In the genomic region with DNA sequence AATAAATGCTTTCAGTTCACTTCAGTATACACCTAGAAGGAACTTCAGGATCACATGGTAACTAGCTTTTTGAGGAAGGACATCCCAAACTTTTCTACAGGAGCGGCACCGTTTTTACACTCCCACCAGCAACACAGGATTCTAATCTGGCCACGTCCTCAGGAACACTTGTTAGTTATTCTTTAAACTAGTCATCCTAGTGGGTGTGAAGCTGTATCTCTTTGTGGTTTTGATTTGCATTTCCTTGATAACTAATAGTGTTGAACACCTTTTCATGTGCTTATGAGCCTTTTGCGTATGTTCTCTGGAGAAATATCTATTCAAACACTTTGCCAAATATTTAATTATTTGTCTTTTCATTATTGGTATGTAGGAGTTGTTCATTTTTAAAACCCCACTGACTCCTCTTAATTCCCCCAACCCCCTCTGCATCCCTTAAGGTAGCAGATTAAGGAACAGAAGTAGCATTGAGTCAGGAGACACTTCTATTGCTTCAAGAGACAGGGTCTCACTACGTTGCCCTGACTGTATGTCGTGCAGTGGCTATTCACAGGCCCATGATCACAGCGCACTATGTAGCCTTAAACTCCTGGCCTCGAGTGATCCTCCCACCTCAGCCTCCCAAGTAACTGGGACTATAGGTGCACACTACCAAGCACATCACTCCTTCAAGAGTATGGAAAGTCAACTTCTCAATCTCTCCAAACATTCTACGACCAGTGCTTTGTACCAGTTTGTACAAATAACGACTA, we compare ENCODE assay signal across 13 cellular contexts. TPM values are rescaled to one million over a fixed set of nuclear protein-coding genes. Genes with fewer than 3 reads are reported as not detected.
A peak's percentile ranks its signal among the peaks of the same experiment; 100 is the strongest.
DNase-seq lines count a peak whose midpoint lies in the region; ATAC-seq and TF ChIP-seq lines count a peak whose summit lies in the region.
"Had no signal": no experiment of that assay in that cellular context is flagged by ENCODE, and none has a peak within 500 bp of the region (broad histone marks: within the 10 kb centered on the region; RNA-seq: fewer than 3 reads in every experiment).

No MANE protein-coding gene starts in this region.

- WGBS in hepatocyte (ENCODE audit: low lambda C conversion rate, missing lambda C conversion rate): 83% methylated on average over 10 of the region's 10 CpGs
- WGBS in tibial nerve, 2 donors: 63 to 71% methylated on average over 10 of the region's 10 CpGs

- peaks cover 100% of the 10 kb centered on the region for H3K79me2 ChIP-seq in hepatocyte

- in situ Hi-C loops in Panc1 (cut with HindIII; ENCODE audit: low pct_unique_long_range_greater_than_20kb, low sequenced_read_pairs): no loop called here

- H3K9me3 Mint-ChIP-seq in T-helper 1 cell treated with Interleukin-12 subunit alpha and Interleukin-12 subunit beta and Interleukin-4 antibody, amounts not matched to agents 30 μg/mL and 1 μg/mL, for 36 hours: no peaks in the 10 kb centered on the region
- H3K9me3 Mint-ChIP-seq in stimulated activated naive B cell treated with anti-CD40 and anti-IgM and Interleukin-4, amounts not matched to agents 10 μg/mL and 1 μg/mL and 100 μg/mL, for 72 hours: no peaks in the 10 kb centered on the region

- H3K27ac Mint-ChIP-seq in T-helper 1 cell treated with Interleukin-12 subunit alpha and Interleukin-12 subunit beta and Interleukin-4 antibody, amounts not matched to agents 30 μg/mL and 1 μg/mL, for 36 hours: peak overlapping the region; percentile 22
- H3K27ac Mint-ChIP-seq in stimulated activated naive B cell treated with anti-CD40 and anti-IgM and Interleukin-4, amounts not matched to agents 10 μg/mL and 1 μg/mL and 100 μg/mL, for 72 hours: peak overlapping the region; percentile 52

- no peak overlapping the region for H3K27ac ChIP-seq in Panc1 (ENCODE audit: low read length)
- peak overlapping the region; percentile 61 for H3K27ac ChIP-seq in hepatocyte
- H3K27ac ChIP-seq in tibial nerve: no peak overlapping the region
- H3K27ac ChIP-seq: skin epidermis had no signal

- TSS peak; percentile 64 for BruUV-seq in Panc1 (replicated peaks; lab: Mats Ljungman, UMichigan)

- H3K27me3 Mint-ChIP-seq in T-helper 1 cell treated with Interleukin-12 subunit alpha and Interleukin-12 subunit beta and Interleukin-4 antibody, amounts not matched to agents 30 μg/mL and 1 μg/mL, for 36 hours (ENCODE audit: low read depth): no peaks in the 10 kb centered on the region
- no peaks in the 10 kb centered on the region for H3K27me3 Mint-ChIP-seq in stimulated activated naive B cell treated with anti-CD40 and anti-IgM and Interleukin-4, amounts not matched to agents 10 μg/mL and 1 μg/mL and 100 μg/mL, for 72 hours

- no peak overlapping the region for H2AFZ ChIP-seq in hepatocyte

- peaks cover 50% of the 10 kb centered on the region for H3K4me1 Mint-ChIP-seq in T-helper 1 cell treated with Interleukin-12 subunit alpha and Interleukin-12 subunit beta and Interleukin-4 antibody, amounts not matched to agents 30 μg/mL and 1 μg/mL, for 36 hours (ENCODE audit: low read depth)
- H3K4me1 Mint-ChIP-seq in stimulated activated naive B cell treated with anti-CD40 and anti-IgM and Interleukin-4, amounts not matched to agents 10 μg/mL and 1 μg/mL and 100 μg/mL, for 72 hours: peaks cover 37 to 89% of the 10 kb centered on the region in 2 donors

- peaks cover 100% of the 10 kb centered on the region for H4K20me1 ChIP-seq in hepatocyte (ENCODE audit: insufficient read depth, poor library complexity, severe bottlenecking)

- peak overlapping the region; percentile 15 for H3K4me2 ChIP-seq in hepatocyte

- ATAC-seq in Panc1 (no peak), GM21526 (IDR thresholded peaks at IDR 0.05; ENCODE audit: low FRiP score, unreplicated experiment) (no peak)
- peak; percentile 39 to 55 for ATAC-seq in stimulated activated naive B cell treated with anti-CD40 and anti-IgM and Interleukin-4, amounts not matched to agents 10 μg/mL and 1 μg/mL and 100 μg/mL, for 72 hours (replicated peaks)

- CTCF ChIA-PET in Panc1 (lab: Charles Lee): no interaction called here

- H3K9me3 ChIP-seq in Panc1 (ENCODE audit: control insufficient read depth, insufficient read depth, low read depth, low read length) (no peaks in the 10 kb centered on the region), hepatocyte (ENCODE audit: low read depth) (no peaks in the 10 kb centered on the region), tibial nerve (no peaks in the 10 kb centered on the region)
- H3K9me3 ChIP-seq: adrenal gland had no signal

- DNase-seq in T-helper 1 cell (no peak), Panc1 (ENCODE audit: low read depth, low spot score) (no peak), hepatocyte (ENCODE audit: low spot score) (no peak), NCI-H446 treated with DMSO at 0.1 percent for 48 hours (lab: John Stamatoyannopoulos, UW) (no peak), tibial nerve (ENCODE audit: low spot score in 2 of 2) (no peak)
- DNase-seq in stimulated activated naive B cell treated with anti-CD40 and anti-IgM and Interleukin-4, amounts not matched to agents 10 μg/mL and 1 μg/mL and 100 μg/mL, for 72 hours: no peak
- DNase-seq: 8988T, adrenal gland, hippocampal formation, NCI-H1417 had no signal

- H3K27me3 ChIP-seq in Panc1 (ENCODE audit: control insufficient read depth, insufficient read depth, low read length) (no peaks in the 10 kb centered on the region), hepatocyte (no peaks in the 10 kb centered on the region), tibial nerve (no peaks in the 10 kb centered on the region)
- H3K27me3 ChIP-seq: adrenal gland had no signal

- no peak for TF ChIP-seq EP300 in tibial nerve (IDR thresholded peaks at IDR 0.05)

- H3K4me3 Mint-ChIP-seq in T-helper 1 cell treated with Interleukin-12 subunit alpha and Interleukin-12 subunit beta and Interleukin-4 antibody, amounts not matched to agents 30 μg/mL and 1 μg/mL, for 36 hours: no peak overlapping the region
- H3K4me3 Mint-ChIP-seq in stimulated activated naive B cell treated with anti-CD40 and anti-IgM and Interleukin-4, amounts not matched to agents 10 μg/mL and 1 μg/mL and 100 μg/mL, for 72 hours: peak overlapping the region; percentile 25 to 34

- POLR2A ChIA-PET in Panc1 (lab: Charles Lee): no interaction called here

- intact Hi-C loops in Panc1 (cut with micrococcal nuclease; ENCODE audit: unreplicated experiment): no loop called here

- peaks cover 41% of the 10 kb centered on the region for H3K4me1 ChIP-seq in Panc1 (ENCODE audit: control insufficient read depth, insufficient read depth, low read length)
- H3K4me1 ChIP-seq in hepatocyte (ENCODE audit: insufficient read depth): peaks cover 54% of the 10 kb centered on the region
- H3K4me1 ChIP-seq in tibial nerve: peaks cover 0 to 94% (median 63%) of the 10 kb centered on the region in 4 donors

- H3K36me3 Mint-ChIP-seq in T-helper 1 cell treated with Interleukin-12 subunit alpha and Interleukin-12 subunit beta and Interleukin-4 antibody, amounts not matched to agents 30 μg/mL and 1 μg/mL, for 36 hours (ENCODE audit: low read depth): peaks cover 1% of the 10 kb centered on the region
- H3K36me3 Mint-ChIP-seq in stimulated activated naive B cell treated with anti-CD40 and anti-IgM and Interleukin-4, amounts not matched to agents 10 μg/mL and 1 μg/mL and 100 μg/mL, for 72 hours: peaks cover 16 to 43% of the 10 kb centered on the region in 2 donors

- H3K36me3 ChIP-seq in Panc1 (ENCODE audit: control insufficient read depth, insufficient read depth, low read length) (no peaks in the 10 kb centered on the region; the same call in 1 of the 2 replicates), hepatocyte (replicated peaks; ENCODE audit: insufficient read depth, low read depth) (no peaks in the 10 kb centered on the region), tibial nerve (peaks cover 0 to 4% (median 0%) of the 10 kb centered on the region in 3 donors)

- H3K9me2 ChIP-seq in hepatocyte (replicated peaks; ENCODE audit: insufficient read depth): no peaks in the 10 kb centered on the region

- TF ChIP-seq CTCF in Panc1 (IDR thresholded peaks at IDR 0.05) (no peak), hepatocyte (IDR thresholded peaks at IDR 0.05; ENCODE audit: poor library complexity) (no peak), tibial nerve (IDR thresholded peaks at IDR 0.05) (no peak)

- H3K4me3 ChIP-seq in Panc1 (ENCODE audit: low read depth in 2 of 2, low read length in 2 of 2) (no peak overlapping the region), hepatocyte (no peak overlapping the region), tibial nerve (no peak overlapping the region)
- H3K4me3 ChIP-seq: adrenal gland, skin epidermis had no signal

- no peak for TF ChIP-seq POLR2A in tibial nerve (IDR thresholded peaks at IDR 0.05)

RNA-seq across cellular contexts. Expression of gene YWHAE, which starts 25.4 kb away (rescaled TPM):
- total RNA-seq in Panc1 (2021; ENCODE audit: unreplicated experiment) (537 TPM), hepatocyte (566 and 611 TPM in 2 replicates), tibial nerve (100 to 1,000 TPM; 581 to 765 (median 678) TPM)
- polyA plus RNA-seq in Panc1 (2012; ENCODE audit: insufficient read length): 662 TPM
- 339 and 374 TPM in 2 replicates for polyA plus RNA-seq in hepatocyte

Comparison
In these comparisons a context has a peak if more than half of its experiments do, and no peak if none do; other contexts are left out.
1. ATAC-seq: peak in stimulated activated naive B cell treated with anti-CD40 and anti-IgM and Interleukin-4, amounts not matched to agents 10 μg/mL and 1 μg/mL and 100 μg/mL, for 72 hours (2 of 2); none in Panc1 (single experiment) and GM21526 (single experiment).